ENCODE assay signal across 15 cellular contexts in the genomic region with DNA sequence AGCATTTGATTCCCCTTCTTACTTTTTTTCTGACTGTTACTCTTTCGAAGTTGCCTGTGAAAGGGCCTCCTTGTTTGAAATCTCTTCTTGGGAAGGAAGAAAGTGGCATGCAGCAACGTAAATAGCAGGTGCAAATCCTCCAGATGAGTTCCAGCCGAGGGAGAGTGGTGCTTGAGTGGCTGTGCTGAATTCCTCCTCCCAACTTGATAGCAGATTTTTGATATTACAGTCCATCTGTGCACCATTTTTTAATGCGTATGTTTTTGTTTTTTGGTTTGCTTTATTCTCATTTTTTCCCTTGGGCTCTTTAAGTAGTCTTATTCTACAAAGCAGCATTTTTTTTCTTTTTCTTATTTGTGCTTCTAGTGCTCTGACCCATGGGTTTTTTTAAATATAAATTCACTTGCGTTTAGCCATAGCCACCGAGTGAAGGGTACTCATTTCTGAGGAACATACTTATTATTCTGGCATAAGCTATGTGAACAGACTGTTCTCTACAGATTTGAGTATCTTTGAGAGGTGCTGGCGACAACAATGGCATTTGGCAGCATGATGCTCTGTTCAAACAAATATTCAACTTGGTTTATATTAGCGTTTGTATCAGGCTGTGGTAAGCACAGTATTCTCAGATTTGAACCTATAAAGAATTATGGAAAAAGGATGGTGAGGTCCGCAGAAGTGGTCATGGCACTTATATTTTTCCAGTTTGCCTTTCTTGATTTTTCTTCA.
A peak's percentile ranks its signal among the peaks of the same experiment; 100 is the strongest.
DNase-seq lines count a peak whose midpoint lies in the region; ATAC-seq and TF ChIP-seq lines count a peak whose summit lies in the region.
"Had no signal": no experiment of that assay in that cellular context is flagged by ENCODE, and none has a peak within 500 bp of the region (broad histone marks: within the 10 kb centered on the region; RNA-seq: fewer than 3 reads in every experiment).

No MANE protein-coding gene starts in this region.

- H3K9me3 ChIP-seq in thoracic aorta: no peaks in the 10 kb centered on the region
- H3K9me3 ChIP-seq: body of pancreas had no signal

- TF ChIP-seq CTCF in VCaP (conservative IDR thresholded peaks at IDR 0.05): no peak
- TF ChIP-seq CTCF in thoracic aorta (IDR thresholded peaks at IDR 0.05): no peak
- no peak for TF ChIP-seq CTCF in osteocyte (IDR thresholded peaks at IDR 0.05)

- no peak for ATAC-seq in thoracic aorta (ENCODE audit: insufficient number of reproducible peaks, low FRiP score, low read depth)
- no peak for ATAC-seq in HG02973 (IDR thresholded peaks at IDR 0.05; ENCODE audit: unreplicated experiment)
- ATAC-seq: body of pancreas, sciatic nerve had no signal

- H3K27ac ChIP-seq in VCaP (peak overlapping the region; percentile 76), layer of hippocampus (ENCODE audit: low read depth, low read length) (peak overlapping the region; percentile 8), thoracic aorta (peak overlapping the region; percentile 82 to 87)

- peaks cover 4% of the 10 kb centered on the region for H3K27me3 Mint-ChIP-seq in osteocyte (ENCODE audit: unreplicated experiment)

- no peaks in the 10 kb centered on the region for H3K9me3 Mint-ChIP-seq in osteocyte (ENCODE audit: unreplicated experiment)
- H3K9me3 Mint-ChIP-seq: nephron had no signal

- no peak overlapping the region for H3K4me3 Mint-ChIP-seq in osteocyte (ENCODE audit: unreplicated experiment)
- H3K4me3 Mint-ChIP-seq: nephron had no signal

- H3K27ac Mint-ChIP-seq in osteocyte (ENCODE audit: unreplicated experiment): no peak overlapping the region

- no peaks in the 10 kb centered on the region for H3K4me1 Mint-ChIP-seq in osteocyte (ENCODE audit: unreplicated experiment)

- H3K36me3 Mint-ChIP-seq in osteocyte (ENCODE audit: unreplicated experiment): no peaks in the 10 kb centered on the region

- H3K27me3 ChIP-seq in layer of hippocampus (ENCODE audit: control insufficient read depth, insufficient read depth, low read length) (no peaks in the 10 kb centered on the region), thoracic aorta (replicated peaks; ENCODE audit: insufficient read depth) (no peaks in the 10 kb centered on the region)
- H3K27me3 ChIP-seq: body of pancreas had no signal

- DNase-seq in NCI-H1694 (lab: John Stamatoyannopoulos, UW) (peak; percentile 34), thoracic aorta (ENCODE audit: low spot score) (no peak), AML-193 (lab: John Stamatoyannopoulos, UW) (no peak), osteocyte (ENCODE audit: extremely low spot score, unreplicated experiment) (no peak)
- DNase-seq: activated gamma-delta T cell treated with Interleukin-2 at 50 U/mL for 16 hours; body of pancreas; effector CD8-positive, alpha-beta T cell; H7; NCI-H526 treated with DMSO at 0.1 percent for 48 hours; stimulated activated CD4-positive, alpha-beta T cell treated with anti-CD3 and anti-CD28 coated beads, Interleukin-4, amount 100 ng/mL, for 24 hours had no signal

- peaks cover 49 to 95% of the 10 kb centered on the region in 2 donors for H3K4me1 ChIP-seq in thoracic aorta (ENCODE audit: control insufficient read depth in 1 of 2, low read depth in 2 of 2)

- H3K36me3 ChIP-seq in thoracic aorta: no peaks in the 10 kb centered on the region

- peak overlapping the region; percentile 2 for H3K4me3 ChIP-seq in thoracic aorta
- H3K4me3 ChIP-seq: body of pancreas had no signal

Comparison
In these comparisons a context has a peak if more than half of its experiments do, and no peak if none do; other contexts are left out.
1. H3K27ac ChIP-seq: peak in every context shown above with its lines; median percentile 84 in thoracic aorta; 76 in VCaP; 8 in layer of hippocampus.